ENCODE assay signal across 21 cellular contexts in genomic region chr9:123943671-123944070, GRCh38. TPM values are rescaled to one million over a fixed set of nuclear protein-coding genes. Genes with fewer than 3 reads are reported as not detected.
DNase-seq lines count a peak whose midpoint lies in the region; ATAC-seq, FAIRE-seq and TF ChIP-seq lines count a peak whose summit lies in the region.
"Had no signal": no experiment of that assay in that cellular context is flagged by ENCODE, and none has a peak within 500 bp of the region (broad histone marks: within the 10 kb centered on the region; RNA-seq: fewer than 3 reads in every experiment).

No MANE protein-coding gene starts in this region.

- H3K4me1 ChIP-seq in K562 (replicated peaks in 1 of 2; ENCODE audit: control insufficient read depth in 2 of 2, insufficient read depth in 2 of 2, low read length in 2 of 2) (no peaks in the 10 kb centered on the region), trophoblast cell (ENCODE audit: control insufficient read depth in 1 of 2, insufficient read depth in 2 of 2, low read length in 2 of 2) (peaks cover 3 to 5% of the 10 kb centered on the region in 2 experiments)
- H3K4me1 ChIP-seq: A549; BLaER1 treated with 17β-estradiol and CSF1 and Interleukin-3, amounts not matched to agents 10 nM and 100 nM had no signal

- no peak for TF ChIP-seq RAD21 in K562 (CRISPR knock-in tag; conservative IDR thresholded peaks at IDR 0.05 in 1 of 2, IDR thresholded peaks at IDR 0.05 in 1 of 2)

- H3K27ac ChIP-seq in K562 (ENCODE audit: extremely low read depth, low read depth, low read length) (no peak overlapping the region), trophoblast cell (ENCODE audit: low read depth, low read length) (no peak overlapping the region)
- H3K27ac ChIP-seq: 22Rv1; A549; BLaER1 treated with 17β-estradiol and CSF1 and Interleukin-3, amounts not matched to agents 10 nM and 100 nM had no signal

- no peaks in the 10 kb centered on the region for H3K9me3 Mint-ChIP-seq in activated naive CD4-positive, alpha-beta T cell treated with anti-CD3 and anti-CD28 coated beads, Interleukin-2, amount 50 U/mL, for 24 hours
- no peaks in the 10 kb centered on the region for H3K9me3 Mint-ChIP-seq in natural killer cell
- H3K9me3 Mint-ChIP-seq: CD4-positive, alpha-beta T cell; CD8-positive, alpha-beta T cell had no signal

- no TSS peak for BruUV-seq in K562 (replicated peaks; lab: Mats Ljungman, UMichigan)

- intact Hi-C loops in K562 (cut with micrococcal nuclease) = no loop called here
- intact Hi-C loops in natural killer cell (cut with micrococcal nuclease) = no loop called here

- no peak overlapping the region for H3K4me3 Mint-ChIP-seq in activated naive CD4-positive, alpha-beta T cell treated with anti-CD3 and anti-CD28 coated beads, Interleukin-2, amount 50 U/mL, for 24 hours
- H3K4me3 Mint-ChIP-seq in natural killer cell = no peak overlapping the region
- H3K4me3 Mint-ChIP-seq: B cell; CD4-positive, alpha-beta T cell; CD8-positive, alpha-beta T cell had no signal

- no peak for DNase-seq in activated naive CD4-positive, alpha-beta T cell treated with Interleukin-2 at 50 U/mL for 16 hours
- DNase-seq in K562 (ENCODE audit: extremely low read depth in 1 of 4, low spot score in 3 of 4) (no peak), trophoblast cell (peak; percentile 65 to 84), natural killer cell (no peak), SW 1271 (lab: John Stamatoyannopoulos, UW) (no peak)
- DNase-seq: AML-193; Caco-2; Calu3; CD4-positive, alpha-beta T cell; CD8-positive, alpha-beta T cell; DMS79 treated with DMSO at 0.1 percent for 48 hours; GF-D8 had no signal

- peak overlapping the region; percentile 68 for H3K27ac Mint-ChIP-seq in activated naive CD4-positive, alpha-beta T cell treated with anti-CD3 and anti-CD28 coated beads, Interleukin-2, amount 50 U/mL, for 24 hours
- H3K27ac Mint-ChIP-seq in natural killer cell = no peak overlapping the region
- H3K27ac Mint-ChIP-seq: B cell; CD4-positive, alpha-beta T cell; CD8-positive, alpha-beta T cell had no signal

- H3K36me3 ChIP-seq in K562 (ENCODE audit: control insufficient read depth, insufficient read depth, low read length) (no peaks in the 10 kb centered on the region), trophoblast cell (ENCODE audit: control insufficient read depth in 1 of 2, insufficient read depth in 2 of 2, low read length in 2 of 2) (no peaks in the 10 kb centered on the region)
- H3K36me3 ChIP-seq: BLaER1 treated with 17β-estradiol and CSF1 and Interleukin-3, amounts not matched to agents 10 nM and 100 nM had no signal

- in situ Hi-C loops in K562 (cut with MboI) = no loop called here

- TF ChIP-seq POLR2A in K562 (conservative IDR thresholded peaks at IDR 0.05) = no peak

- no peak overlapping the region for H3K23ac ChIP-seq in trophoblast cell (ENCODE audit: low read length)

- no peak overlapping the region for H2BK12ac ChIP-seq in trophoblast cell (ENCODE audit: low read length)

- H3K4me2 ChIP-seq in K562 (ENCODE audit: insufficient read depth, low read length) = no peak overlapping the region
- no peak overlapping the region for H3K4me2 ChIP-seq in trophoblast cell (ENCODE audit: low read length)
- H3K4me2 ChIP-seq: A549; BLaER1 treated with 17β-estradiol and CSF1 and Interleukin-3, amounts not matched to agents 10 nM and 100 nM had no signal

- TF ChIP-seq CTCF in K562 (IDR thresholded peaks at IDR 0.05 in 2 of 3, conservative IDR thresholded peaks at IDR 0.05 in 1 of 3; ENCODE audit: insufficient read depth in 2 of 3, low read depth in 1 of 3, low read length in 3 of 3) (no peak), natural killer cell (IDR thresholded peaks at IDR 0.05) (no peak)

- 0% methylated on average over 2 of the region's 2 CpGs for WGBS in K562 (ENCODE audit: insufficient coverage, low coverage, missing lambda C conversion rate)
- WGBS in trophoblast cell (ENCODE audit: extremely low coverage, insufficient coverage, insufficient read length) = no CpG with 5 or more reads among the region's 2 CpGs

- no peak for FAIRE-seq in K562 (lab: Jason Lieb, UNC)
- FAIRE-seq: A549, D721Med, G401.6, GM12891, GM19239 had no signal

- POLR2A ChIA-PET in K562 (lab: Yijun Ruan, JAX) = interaction anchor here (1.7 kb wide), 1 partner anchor 9 kb away, joined by 6 read pairs; no protein-coding TSS in a partner anchor

- H2AK5ac ChIP-seq in trophoblast cell (ENCODE audit: low read length) = no peak overlapping the region

- no peak overlapping the region for H2BK5ac ChIP-seq in trophoblast cell (ENCODE audit: low read depth, low read length, poor library complexity)

- H3K27me3 Mint-ChIP-seq in activated naive CD4-positive, alpha-beta T cell treated with anti-CD3 and anti-CD28 coated beads, Interleukin-2, amount 50 U/mL, for 24 hours = peaks cover 1% of the 10 kb centered on the region
- peaks cover 7 to 28% of the 10 kb centered on the region in 2 donors for H3K27me3 Mint-ChIP-seq in natural killer cell (ENCODE audit: low read depth in 2 of 2)

- H3K79me1 ChIP-seq in trophoblast cell (ENCODE audit: low read length) = peaks cover 1% of the 10 kb centered on the region

- H3K27me3 ChIP-seq in K562 (ENCODE audit: control insufficient read depth in 2 of 2, insufficient read depth in 2 of 2, low read length in 2 of 2) (peaks cover 5 to 22% of the 10 kb centered on the region in 2 experiments), trophoblast cell (ENCODE audit: insufficient read depth, low read length) (no peaks in the 10 kb centered on the region)
- H3K27me3 ChIP-seq: BLaER1 treated with 17β-estradiol and CSF1 and Interleukin-3, amounts not matched to agents 10 nM and 100 nM had no signal

- H2BK120ac ChIP-seq in trophoblast cell (ENCODE audit: insufficient read depth, low read length, poor library complexity) = no peak overlapping the region

- H3K79me2 ChIP-seq in K562 (ENCODE audit: control insufficient read depth, insufficient read depth, low read length) (no peaks in the 10 kb centered on the region), trophoblast cell (ENCODE audit: control insufficient read depth, insufficient read depth, low read length, poor library complexity) (peaks cover 2% of the 10 kb centered on the region)

- H3K4me1 Mint-ChIP-seq in activated naive CD4-positive, alpha-beta T cell treated with anti-CD3 and anti-CD28 coated beads, Interleukin-2, amount 50 U/mL, for 24 hours = no peaks in the 10 kb centered on the region
- no peaks in the 10 kb centered on the region for H3K4me1 Mint-ChIP-seq in natural killer cell
- H3K4me1 Mint-ChIP-seq: B cell had no signal

- no peak overlapping the region for H3K9ac ChIP-seq in K562 (ENCODE audit: insufficient read depth in 1 of 2, low read depth in 2 of 2, low read length in 2 of 2)
- no peak overlapping the region for H3K9ac ChIP-seq in trophoblast cell (ENCODE audit: low read length)
- H3K9ac ChIP-seq: BLaER1 treated with 17β-estradiol and CSF1 and Interleukin-3, amounts not matched to agents 10 nM and 100 nM had no signal

- H4K8ac ChIP-seq in trophoblast cell (ENCODE audit: low read depth, low read length) = no peak overlapping the region

- H4K20me1 ChIP-seq in K562 (replicated peaks; ENCODE audit: control insufficient read depth, insufficient read depth, low read length) = 0 out of 2 replicates have a peak, but pooled peaks cover 4% of the 10 kb centered on the region
- H4K20me1 ChIP-seq: BLaER1 treated with 17β-estradiol and CSF1 and Interleukin-3, amounts not matched to agents 10 nM and 100 nM had no signal

- no peak overlapping the region for H4K12ac ChIP-seq in trophoblast cell (ENCODE audit: low read depth, low read length)

- no peaks in the 10 kb centered on the region for H3K36me3 Mint-ChIP-seq in activated naive CD4-positive, alpha-beta T cell treated with anti-CD3 and anti-CD28 coated beads, Interleukin-2, amount 50 U/mL, for 24 hours
- H3K36me3 Mint-ChIP-seq in natural killer cell = no peaks in the 10 kb centered on the region
- H3K36me3 Mint-ChIP-seq: CD8-positive, alpha-beta T cell had no signal

- no peak overlapping the region for H3K14ac ChIP-seq in trophoblast cell (ENCODE audit: low read length)

- no peak overlapping the region for H3K4me3 ChIP-seq in K562
- no peak overlapping the region for H3K4me3 ChIP-seq in trophoblast cell (ENCODE audit: low read depth, low read length)
- H3K4me3 ChIP-seq: A549; BLaER1 treated with 17β-estradiol and CSF1 and Interleukin-3, amounts not matched to agents 10 nM and 100 nM had no signal

- ATAC-seq in K562 (no peak), natural killer cell (no peak)
- ATAC-seq: A549; CD8-positive, alpha-beta T cell had no signal

- no peak overlapping the region for H2AFZ ChIP-seq in K562 (ENCODE audit: low read depth, low read length)
- no peak overlapping the region for H2AFZ ChIP-seq in trophoblast cell (ENCODE audit: insufficient read depth, low read length, poor library complexity)

- no peak overlapping the region for H4K91ac ChIP-seq in trophoblast cell (ENCODE audit: low read depth, low read length)

- no peaks in the 10 kb centered on the region for H3K9me1 ChIP-seq in K562 (ENCODE audit: control insufficient read depth, insufficient read depth, low read length)

- H3K4ac ChIP-seq in trophoblast cell (ENCODE audit: low read depth, low read length) = no peak overlapping the region

- H3K18ac ChIP-seq in trophoblast cell (ENCODE audit: low read length) = no peak overlapping the region

- TF ChIP-seq EP300 in K562 (IDR thresholded peaks at IDR 0.05; ENCODE audit: low read length) = no peak

- CTCF ChIA-PET in K562 (lab: Yijun Ruan, JAX; ENCODE audit: low intra/inter-chr PET ratio) = no interaction called here

- H3K9me3 ChIP-seq in K562 (replicated peaks; ENCODE audit: control insufficient read depth, insufficient read depth, low read depth, low read length) (no peaks in the 10 kb centered on the region), trophoblast cell (ENCODE audit: insufficient read depth, low read depth, low read length) (no peaks in the 10 kb centered on the region)
- H3K9me3 ChIP-seq: A549; BLaER1 treated with 17β-estradiol and CSF1 and Interleukin-3, amounts not matched to agents 10 nM and 100 nM; Caco-2 had no signal

RNA-seq across cellular contexts. Expression of gene DENND1A, which starts 13.7 kb away (rescaled TPM):
- 113 and 184 TPM in 2 replicates for total RNA-seq in K562 (2011; cell fraction: chromatin; rRNA removed; ENCODE audit: low replicate concordance)
- total RNA-seq in K562 (2011; cell fraction: nucleolus; rRNA removed) = 47.5 and 54.5 TPM in 2 replicates
- 95.0 and 115 TPM in 2 replicates for total RNA-seq in K562 (2011; cell fraction: nucleoplasm; rRNA removed)
- total RNA-seq in K562 (2014; rRNA removed) = 15.6 and 15.7 TPM in 2 replicates
- 12.8 and 13.3 TPM in 2 replicates for total RNA-seq in K562 (2014; rRNA removed; fragmentation: Illumina TruSeq; extraction: Trizol)
- total RNA-seq in K562 (2015; rRNA removed; fragmentation: Illumina TruSeq; extraction: Trizol) = 10.2 and 12.7 TPM in 2 replicates
- total RNA-seq in K562 (2021) = 27.9 and 28.5 TPM in 2 replicates
- polyA plus RNA-seq in K562 (2011; rRNA removed) = 29.5 and 41.9 TPM in 2 replicates
- 52.6 and 55.0 TPM in 2 replicates for polyA plus RNA-seq in K562 (2011; cell fraction: cytosol; rRNA removed)
- polyA plus RNA-seq in K562 (2011; cell fraction: nucleus; rRNA removed) = 45.9 and 63.9 TPM in 2 replicates
- 20.1 and 23.6 TPM in 2 replicates for polyA plus RNA-seq in K562 (2012)
- 19.1 and 25.8 TPM in 2 replicates for polyA plus RNA-seq in K562 (2014; fragmentation: Illumina TruSeq; extraction: Trizol)
- 1 to 10 TPM; 7.6 to 7.7 TPM for polyA plus RNA-seq in K562 (2014; fragmentation: Nextera tagmentation; extraction: Ambion mirVana)
- polyA plus RNA-seq in K562 (2014; rRNA removed) = 17.3 and 22.7 TPM in 2 replicates
- polyA minus RNA-seq in K562 (2011; rRNA and poly(A)+ RNA removed) = 38.7 and 44.7 TPM in 2 replicates
- polyA minus RNA-seq in K562 (2011; cell fraction: cytosol; rRNA and poly(A)+ RNA removed) = 22.0 and 34.3 TPM in 2 replicates
- polyA minus RNA-seq in K562 (2011; cell fraction: nucleus; rRNA and poly(A)+ RNA removed) = 28.7 and 29.8 TPM in 2 replicates
- polyA plus RNA-seq in trophoblast cell (2013) = 20.6 and 22.2 TPM in 2 replicates
- 10 to 100 TPM; 27.8 to 37.6 (median 30.9) TPM for total RNA-seq in natural killer cell

Comparison
In these comparisons a context has a peak if more than half of its experiments do, and no peak if none do; other contexts are left out.
1. DNase-seq: peak in trophoblast cell (2 of 2); none in activated naive CD4-positive, alpha-beta T cell treated with Interleukin-2 at 50 U/mL for 16 hours (single experiment), K562 (0 of 4), natural killer cell (single experiment) and SW 1271 (0 of 2).